Comparison of ENCODE assay signal across 11 cellular contexts in genomic region chr19:5341448-5341820, GRCh38. TPM values are rescaled to one million over a fixed set of nuclear protein-coding genes. Genes with fewer than 3 reads are reported as not detected.
A peak's percentile ranks its signal among the peaks of the same experiment; 100 is the strongest.
DNase-seq lines count a peak whose midpoint lies in the region; ATAC-seq and TF ChIP-seq lines count a peak whose summit lies in the region.
"Had no signal": no experiment of that assay in that cellular context is flagged by ENCODE, and none has a peak within 500 bp of the region (broad histone marks: within the 10 kb centered on the region; RNA-seq: fewer than 3 reads in every experiment).

No MANE protein-coding gene starts in this region.

- H3K4me3 ChIP-seq in Caco-2 (ENCODE audit: low read depth, low read length): no peak overlapping the region

- H3K4me3 Mint-ChIP-seq in T-helper 1 cell treated with Interleukin-12 subunit alpha and Interleukin-12 subunit beta and Interleukin-4 antibody, amounts not matched to agents 30 μg/mL and 1 μg/mL, for 36 hours: peak overlapping the region; percentile 56
- H3K4me3 Mint-ChIP-seq in Caco-2 (ENCODE audit: unreplicated experiment): peak overlapping the region; percentile 82
- peak overlapping the region; percentile 54 for H3K4me3 Mint-ChIP-seq in activated T-helper 1 cell treated with anti-CD3 and anti-CD28 coated beads, Interleukin-12 subunit alpha, Interleukin-12 subunit beta, Interleukin-2, Interleukin-4 antibody, amounts not matched to agents 30 ng/mL and 10 ng/mL and 1 ng/mL, durations not matched to agents 14 hours and 24 hours and 36 hours
- peak overlapping the region; percentile 55 for H3K4me3 Mint-ChIP-seq in natural killer cell treated with Interleukin-12 subunit alpha and Interleukin-12 subunit beta and Interleukin-15 and Interleukin-18, amount 100 ng/mL, for 72 hours

- POLR2A ChIA-PET in Caco-2 (lab: Charles Lee): interaction anchor here (0.6 to 0.8 kb wide), 3 partner anchors 14 to 170 kb away, joined by 4 read pairs; no protein-coding TSS in a partner anchor

- CTCF ChIA-PET in Caco-2 (lab: Charles Lee): no interaction called here

- H3K9me3 Mint-ChIP-seq in T-helper 1 cell treated with Interleukin-12 subunit alpha and Interleukin-12 subunit beta and Interleukin-4 antibody, amounts not matched to agents 30 μg/mL and 1 μg/mL, for 36 hours: no peaks in the 10 kb centered on the region
- no peaks in the 10 kb centered on the region for H3K9me3 Mint-ChIP-seq in Caco-2 (ENCODE audit: unreplicated experiment)
- H3K9me3 Mint-ChIP-seq in activated T-helper 1 cell treated with anti-CD3 and anti-CD28 coated beads, Interleukin-12 subunit alpha, Interleukin-12 subunit beta, Interleukin-2, Interleukin-4 antibody, amounts not matched to agents 30 ng/mL and 10 ng/mL and 1 ng/mL, durations not matched to agents 14 hours and 24 hours and 36 hours: no peaks in the 10 kb centered on the region
- peaks cover 3% of the 10 kb centered on the region for H3K9me3 Mint-ChIP-seq in natural killer cell treated with Interleukin-12 subunit alpha and Interleukin-12 subunit beta and Interleukin-15 and Interleukin-18, amount 100 ng/mL, for 72 hours

- peaks cover 1% of the 10 kb centered on the region for H3K36me3 Mint-ChIP-seq in T-helper 1 cell treated with Interleukin-12 subunit alpha and Interleukin-12 subunit beta and Interleukin-4 antibody, amounts not matched to agents 30 μg/mL and 1 μg/mL, for 36 hours (ENCODE audit: low read depth)
- H3K36me3 Mint-ChIP-seq in Caco-2 (ENCODE audit: insufficient read depth, unreplicated experiment): peaks cover 12% of the 10 kb centered on the region
- no peaks in the 10 kb centered on the region for H3K36me3 Mint-ChIP-seq in activated T-helper 1 cell treated with anti-CD3 and anti-CD28 coated beads, Interleukin-12 subunit alpha, Interleukin-12 subunit beta, Interleukin-2, Interleukin-4 antibody, amounts not matched to agents 30 ng/mL and 10 ng/mL and 1 ng/mL, durations not matched to agents 14 hours and 24 hours and 36 hours (ENCODE audit: low read depth)
- no peaks in the 10 kb centered on the region for H3K36me3 Mint-ChIP-seq in natural killer cell treated with Interleukin-12 subunit alpha and Interleukin-12 subunit beta and Interleukin-15 and Interleukin-18, amount 100 ng/mL, for 72 hours

- H3K4me1 Mint-ChIP-seq in T-helper 1 cell treated with Interleukin-12 subunit alpha and Interleukin-12 subunit beta and Interleukin-4 antibody, amounts not matched to agents 30 μg/mL and 1 μg/mL, for 36 hours (ENCODE audit: low read depth): peaks cover 2% of the 10 kb centered on the region
- H3K4me1 Mint-ChIP-seq in Caco-2 (ENCODE audit: low read depth, unreplicated experiment): no peaks in the 10 kb centered on the region
- H3K4me1 Mint-ChIP-seq in activated T-helper 1 cell treated with anti-CD3 and anti-CD28 coated beads, Interleukin-12 subunit alpha, Interleukin-12 subunit beta, Interleukin-2, Interleukin-4 antibody, amounts not matched to agents 30 ng/mL and 10 ng/mL and 1 ng/mL, durations not matched to agents 14 hours and 24 hours and 36 hours (ENCODE audit: low read depth): peaks cover 5% of the 10 kb centered on the region
- H3K4me1 Mint-ChIP-seq in natural killer cell treated with Interleukin-12 subunit alpha and Interleukin-12 subunit beta and Interleukin-15 and Interleukin-18, amount 100 ng/mL, for 72 hours (ENCODE audit: low read depth in 2 of 2): peaks cover 13 to 18% of the 10 kb centered on the region in 2 donors

- intact Hi-C loops in Caco-2 (cut with micrococcal nuclease; ENCODE audit: unreplicated experiment): no loop called here
- intact Hi-C loops in activated T-helper 1 cell treated with anti-CD3 and anti-CD28 coated beads, Interleukin-12 subunit alpha, Interleukin-12 subunit beta, Interleukin-2, Interleukin-4 antibody, amounts not matched to agents 30 ng/mL and 10 ng/mL and 1 ng/mL, durations not matched to agents 14 hours and 24 hours and 36 hours (cut with micrococcal nuclease): no loop called here

- no peaks in the 10 kb centered on the region for H3K36me3 ChIP-seq in Caco-2 (ENCODE audit: control insufficient read depth, insufficient read depth, low read length)
- H3K36me3 ChIP-seq: esophagus muscularis mucosa, left ventricle myocardium inferior had no signal

- peaks cover 48% of the 10 kb centered on the region for H3K27me3 Mint-ChIP-seq in T-helper 1 cell treated with Interleukin-12 subunit alpha and Interleukin-12 subunit beta and Interleukin-4 antibody, amounts not matched to agents 30 μg/mL and 1 μg/mL, for 36 hours (ENCODE audit: low read depth)
- no peaks in the 10 kb centered on the region for H3K27me3 Mint-ChIP-seq in Caco-2 (ENCODE audit: insufficient read depth, unreplicated experiment)
- peaks cover 35% of the 10 kb centered on the region for H3K27me3 Mint-ChIP-seq in activated T-helper 1 cell treated with anti-CD3 and anti-CD28 coated beads, Interleukin-12 subunit alpha, Interleukin-12 subunit beta, Interleukin-2, Interleukin-4 antibody, amounts not matched to agents 30 ng/mL and 10 ng/mL and 1 ng/mL, durations not matched to agents 14 hours and 24 hours and 36 hours (ENCODE audit: insufficient read depth)
- peaks cover 18 to 23% of the 10 kb centered on the region in 2 donors for H3K27me3 Mint-ChIP-seq in natural killer cell treated with Interleukin-12 subunit alpha and Interleukin-12 subunit beta and Interleukin-15 and Interleukin-18, amount 100 ng/mL, for 72 hours

- no peak for ATAC-seq in natural killer cell treated with Interleukin-12 subunit alpha and Interleukin-12 subunit beta and Interleukin-15 and Interleukin-18, amount 100 ng/mL, for 72 hours
- no peak for ATAC-seq in HG03196 (IDR thresholded peaks at IDR 0.05; ENCODE audit: unreplicated experiment)

- no peak for TF ChIP-seq CTCF in Caco-2 (IDR thresholded peaks at IDR 0.05; ENCODE audit: insufficient read depth in 1 of 2, low read depth in 1 of 2, low read length in 1 of 2, severe bottlenecking in 1 of 2, unreplicated experiment in 1 of 2)

- H3K9me3 ChIP-seq in Caco-2: no peaks in the 10 kb centered on the region
- H3K9me3 ChIP-seq: esophagus muscularis mucosa, left ventricle myocardium inferior, SK-N-SH had no signal

- no peak for DNase-seq in T-helper 1 cell
- DNase-seq in Caco-2: no peak
- DNase-seq in activated T-helper 1 cell treated with anti-CD3 and anti-CD28 coated beads, Interleukin-12 subunit alpha, Interleukin-12 subunit beta, Interleukin-2, Interleukin-4 antibody, amounts not matched to agents 30 ng/mL and 10 ng/mL and 1 ng/mL, durations not matched to agents 14 hours and 24 hours and 36 hours (ENCODE audit: low spot score): no peak
- DNase-seq in natural killer cell treated with Interleukin-12 subunit alpha and Interleukin-12 subunit beta and Interleukin-15 and Interleukin-18, amount 100 ng/mL, for 72 hours (ENCODE audit: low spot score): no peak
- DNase-seq in hippocampal formation (lab: John Stamatoyannopoulos, UW): no peak
- no peak for DNase-seq in stimulated activated CD4-positive, alpha-beta T cell treated with anti-CD3 and anti-CD28 coated beads, Interleukin-4, amount 100 ng/mL, for 4 hours

- H3K27ac Mint-ChIP-seq in T-helper 1 cell treated with Interleukin-12 subunit alpha and Interleukin-12 subunit beta and Interleukin-4 antibody, amounts not matched to agents 30 μg/mL and 1 μg/mL, for 36 hours: peak overlapping the region; percentile 31
- peak overlapping the region; percentile 18 for H3K27ac Mint-ChIP-seq in Caco-2 (ENCODE audit: unreplicated experiment)
- peak overlapping the region; percentile 11 for H3K27ac Mint-ChIP-seq in activated T-helper 1 cell treated with anti-CD3 and anti-CD28 coated beads, Interleukin-12 subunit alpha, Interleukin-12 subunit beta, Interleukin-2, Interleukin-4 antibody, amounts not matched to agents 30 ng/mL and 10 ng/mL and 1 ng/mL, durations not matched to agents 14 hours and 24 hours and 36 hours
- H3K27ac Mint-ChIP-seq in natural killer cell treated with Interleukin-12 subunit alpha and Interleukin-12 subunit beta and Interleukin-15 and Interleukin-18, amount 100 ng/mL, for 72 hours: peak overlapping the region in 1 of 2 donors; percentile 52

- 0 out of 2 replicates have a peak, but pooled peaks cover 5% of the 10 kb centered on the region for H3K4me1 ChIP-seq in Caco-2

- BruUV-seq in Caco-2 (replicated peaks; lab: Mats Ljungman, UMichigan): no TSS peak

- no peaks in the 10 kb centered on the region for H3K27me3 ChIP-seq in Caco-2 (replicated peaks; ENCODE audit: control insufficient read depth, insufficient read depth, low read length)

RNA-seq across cellular contexts. Expression of gene PTPRS, which starts 0.8 kb away (rescaled TPM):
- 65.0 and 65.6 TPM in 2 replicates for total RNA-seq in Caco-2 (2022)
- 0.21 TPM in 1 of 2 replicates, not detected in the other for total RNA-seq in activated T-helper 1 cell treated with anti-CD3 and anti-CD28 coated beads, Interleukin-12 subunit alpha, Interleukin-12 subunit beta, Interleukin-2, Interleukin-4 antibody, amounts not matched to agents 30 ng/mL and 10 ng/mL and 1 ng/mL, durations not matched to agents 14 hours and 24 hours and 36 hours
- total RNA-seq in natural killer cell treated with Interleukin-12 subunit alpha and Interleukin-12 subunit beta and Interleukin-15 and Interleukin-18, amount 100 ng/mL, for 72 hours: under 1 TPM; 0.17 to 0.33 TPM

Comparison
In these comparisons a context has a peak if more than half of its experiments do, and no peak if none do; other contexts are left out.
1. RNA of gene PTPRS, which starts 0.8 kb away (total RNA-seq): 65.0 to 65.6 TPM in Caco-2; 0.17 to 0.33 TPM in natural killer cell treated with Interleukin-12 subunit alpha and Interleukin-12 subunit beta and Interleukin-15 and Interleukin-18, amount 100 ng/mL, for 72 hours and 0.21 TPM in activated T-helper 1 cell treated with anti-CD3 and anti-CD28 coated beads, Interleukin-12 subunit alpha, Interleukin-12 subunit beta, Interleukin-2, Interleukin-4 antibody, amounts not matched to agents 30 ng/mL and 10 ng/mL and 1 ng/mL, durations not matched to agents 14 hours and 24 hours and 36 hours; every median in the first group is over 10 times any median in the second.
2. Peak in every context shown above with its lines, with median percentiles within 50 percentile points of each other: H3K4me3 Mint-ChIP-seq.